8 cellular contexts compared by ENCODE assay signal in genomic region chr1:156504062-156504813, GRCh38. TPM values are rescaled to one million over a fixed set of nuclear protein-coding genes. Genes with fewer than 3 reads are reported as not detected.
DNase-seq lines count a peak whose midpoint lies in the region; ATAC-seq and TF ChIP-seq lines count a peak whose summit lies in the region.

No MANE protein-coding gene starts in this region.

- no peak for TF ChIP-seq CTCF in AG04449 (IDR thresholded peaks at IDR 0.05; ENCODE audit: insufficient read depth, low read length, missing control alignments)
- no peak for TF ChIP-seq CTCF in GM23338 (conservative IDR thresholded peaks at IDR 0.05; ENCODE audit: low read depth in 2 of 2)
- TF ChIP-seq CTCF in epithelial cell of proximal tubule (conservative IDR thresholded peaks at IDR 0.05; ENCODE audit: low read depth, low read length) = no peak
- TF ChIP-seq CTCF in ovary (IDR thresholded peaks at IDR 0.05) = no peak

- no peaks in the 10 kb centered on the region for H4K20me1 ChIP-seq in GM23338 (replicated peaks; ENCODE audit: insufficient read depth)

- peaks cover 15% of the 10 kb centered on the region for H3F3A ChIP-seq in GM23338 (replicated peaks; ENCODE audit: low read depth)

- H3K36me3 ChIP-seq in GM23338 (ENCODE audit: insufficient read depth) = no peaks in the 10 kb centered on the region
- H3K36me3 ChIP-seq in SJSA1 = peaks cover 4% of the 10 kb centered on the region
- H3K36me3 ChIP-seq in ovary = no peaks in the 10 kb centered on the region

- H3K4me3 ChIP-seq in AG04449 (ENCODE audit: low read depth, low read length) (peak overlapping the region; percentile 38), GM23338 (peak overlapping the region; percentile 36), SJSA1 (peak overlapping the region; percentile 21), epithelial cell of proximal tubule (ENCODE audit: low read depth, low read length) (peak overlapping the region; percentile 51), ovary (peak overlapping the region; percentile 27)

- H3K27ac ChIP-seq in GM23338 (ENCODE audit: low read depth) = peak overlapping the region; percentile 87
- peak overlapping the region; percentile 99 for H3K27ac ChIP-seq in SJSA1
- H3K27ac ChIP-seq in ovary = peak overlapping the region; percentile 99 to 100

- peaks cover 30% of the 10 kb centered on the region for H3K4me1 ChIP-seq in GM23338 (ENCODE audit: insufficient read depth)
- peaks cover 59% of the 10 kb centered on the region for H3K4me1 ChIP-seq in SJSA1 (replicated peaks)
- peaks cover 33% of the 10 kb centered on the region for H3K4me1 ChIP-seq in ovary (ENCODE audit: insufficient read depth)

- H3K27ac Mint-ChIP-seq in GM23338 = peak overlapping the region; percentile 86

- intact Hi-C loops in ovary (cut with DNase I) = loop anchor here in 1 of 4 donors (2.0 kb wide), 1 partner anchor 47 kb away; no protein-coding TSS in a partner anchor

- no peaks in the 10 kb centered on the region; the same call in 1 of the 2 replicates for H3K9me2 ChIP-seq in GM23338 (ENCODE audit: insufficient read depth)

- TF ChIP-seq EP300 in ovary (IDR thresholded peaks at IDR 0.05) = no peak

- H3K4me3 Mint-ChIP-seq in GM23338 = peak overlapping the region; percentile 73

- no peak overlapping the region for H2AFZ ChIP-seq in GM23338

- peak overlapping the region; percentile 82 for H3K4me2 ChIP-seq in GM23338

- CTCF ChIA-PET in AG04449 (lab: Yijun Ruan, JAX) = interaction anchor here (1.6 to 17.6 kb wide), 3 partner anchors 18 to 119 kb away, joined by 3 to 270 read pairs (median 10); no protein-coding TSS in a partner anchor

- H3K9me3 Mint-ChIP-seq in GM23338 = peaks cover 5% of the 10 kb centered on the region; the same call in 1 of the 3 replicates

- 49 to 53% (median 50%) methylated on average over 8 of the region's 8 CpGs for WGBS in ovary, 3 donors

- no peaks in the 10 kb centered on the region for H3K36me3 Mint-ChIP-seq in GM23338 (ENCODE audit: low read depth)

- peaks cover 5% of the 10 kb centered on the region for H3K79me2 ChIP-seq in GM23338 (replicated peaks; ENCODE audit: insufficient read depth)

- H3K9me3 ChIP-seq in SJSA1 (replicated peaks) = no peaks in the 10 kb centered on the region
- H3K9me3 ChIP-seq in ovary = no peaks in the 10 kb centered on the region

- peaks cover 52% of the 10 kb centered on the region for H3K4me1 Mint-ChIP-seq in GM23338

- H3K27me3 Mint-ChIP-seq in GM23338 (ENCODE audit: insufficient read depth, low read depth, poor library complexity) = peaks cover 28% of the 10 kb centered on the region

- DNase-seq in AG04449 (ENCODE audit: low read depth, low spot score) (no peak), GM23338 (ENCODE audit: low spot score) (no peak), SJSA1 (ENCODE audit: low read depth in 1 of 2, low spot score in 2 of 2) (peak in 1 of 2 experiments; percentile 38), epithelial cell of proximal tubule (ENCODE audit: low read depth) (no peak), ovary (peak in 1 of 5 donors; percentile 31), amniotic stem cell (lab: John Stamatoyannopoulos, UW) (no peak), COLO829 (ENCODE audit: low spot score) (no peak)
- no peak for DNase-seq in activated CD4-positive, CD25-positive, alpha-beta regulatory T cell (lab: John Stamatoyannopoulos, UW)

- POLR2A ChIA-PET in AG04449 (lab: Yijun Ruan, JAX) = interaction anchor here (0.6 to 5.4 kb wide), 5 partner anchors 13 to 94 kb away, joined by 3 to 31 read pairs (median 4); partner anchors contain the start of gene NAXE

- no peak for ATAC-seq in GM23338

- no peak for TF ChIP-seq POLR2A in ovary (IDR thresholded peaks at IDR 0.05)

- H3K27me3 ChIP-seq in GM23338 (ENCODE audit: insufficient read depth) (no peaks in the 10 kb centered on the region), SJSA1 (replicated peaks) (no peaks in the 10 kb centered on the region), ovary (no peaks in the 10 kb centered on the region)

TF ChIP-seq in GM23338, 12 proteins besides CTCF, POLR2A, EP300 and RAD21:
- TF ChIP-seq ZNF114 (CRISPR knock-in tag; IDR thresholded peaks at IDR 0.05) = no peak
TF ChIP-seq in GM23338: peak in this region for 0.

RNA-seq across cellular contexts. Expression of gene MEF2D, which starts 3.7 kb away (rescaled TPM):
- 9.7 and 15.5 TPM in 2 replicates for total RNA-seq in GM23338 (2014; rRNA removed; shearing (Covaris generic))
- polyA plus RNA-seq in GM23338 (2016; fragmentation: Nextera tagmentation; extraction: Ambion mirVana) (10.4 and 10.6 TPM in 2 replicates), ovary (10 to 100 TPM; 33.0 to 40.1 TPM)
- 7.0 and 9.8 TPM in 2 replicates for total RNA-seq in SJSA1 (2014; rRNA removed; shearing (Covaris generic))
- total RNA-seq in epithelial cell of proximal tubule (10.6 and 10.7 TPM in 2 replicates), ovary (10 to 100 TPM; 30.0 to 96.6 (median 64.0) TPM)
